Comparison of ENCODE assay signal across 16 cellular contexts in the genomic region with DNA sequence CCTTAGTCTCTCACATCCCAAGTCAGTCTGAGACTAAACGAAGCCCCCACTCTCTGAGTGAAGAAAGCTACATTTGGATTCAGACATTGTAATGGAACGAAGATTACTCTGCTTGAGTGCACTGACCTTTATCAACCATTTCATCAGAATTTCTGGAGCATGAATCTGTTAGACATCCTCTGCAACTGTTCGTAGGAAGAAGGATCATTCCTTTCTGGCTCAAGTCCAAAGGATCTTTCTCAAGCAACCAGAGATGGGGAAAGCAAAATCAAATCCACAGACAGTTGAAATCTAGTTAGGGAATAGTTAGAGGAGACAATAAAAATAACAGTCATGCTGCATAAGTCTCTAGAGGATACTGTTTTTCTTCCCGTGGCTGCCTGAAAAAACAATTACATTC. TPM values are rescaled to one million over a fixed set of nuclear protein-coding genes. Genes with fewer than 3 reads are reported as not detected.
A peak's percentile ranks its signal among the peaks of the same experiment; 100 is the strongest.
DNase-seq lines count a peak whose midpoint lies in the region; ATAC-seq, FAIRE-seq and TF ChIP-seq lines count a peak whose summit lies in the region.
"Had no signal": no experiment of that assay in that cellular context is flagged by ENCODE, and none has a peak within 500 bp of the region (broad histone marks: within the 10 kb centered on the region; RNA-seq: fewer than 3 reads in every experiment).

No MANE protein-coding gene starts in this region.

- H3K27ac ChIP-seq in GM23248 (peak overlapping the region; percentile 93), breast epithelium (peak overlapping the region; percentile 52 to 75)
- H3K27ac ChIP-seq: transverse colon had no signal

- H3F3A ChIP-seq in GM23248 (ENCODE audit: insufficient read depth): peaks cover 86% of the 10 kb centered on the region

- H3K79me2 ChIP-seq in GM23248 (ENCODE audit: insufficient read depth): peaks cover 3% of the 10 kb centered on the region

- no peaks in the 10 kb centered on the region for H3K9me2 ChIP-seq in GM23248 (ENCODE audit: insufficient read depth)

- FAIRE-seq in D721Med (lab: Jason Lieb, UNC): no peak
- FAIRE-seq: H1 had no signal

- H3K9ac ChIP-seq in GM23248: peak overlapping the region; percentile 72

- DNase-seq in AG04449 (ENCODE audit: low read depth, low spot score): peak; percentile 92
- DNase-seq in GM23248: peak; percentile 94
- DNase-seq in breast epithelium (ENCODE audit: low spot score in 2 of 2): no peak
- peak; percentile 88 for DNase-seq in myocyte (ENCODE audit: low read depth)
- DNase-seq in D721Med (ENCODE audit: insufficient read length, low spot score): no peak
- no peak for DNase-seq in stimulated activated CD4-positive, alpha-beta T cell treated with anti-CD3 and anti-CD28 coated beads, Interleukin-4, amount 100 ng/mL, for 24 hours
- DNase-seq: activated CD4-positive, CD25-positive, alpha-beta regulatory T cell treated with anti-CD3 and anti-CD28 coated beads, Interleukin-2, amount 50 U/mL, for 72 hours; activated naive CD8-positive, alpha-beta T cell treated with anti-CD3 and anti-CD28 coated beads, Interleukin-2, amount 10 ng/mL, durations not matched to agents 7 days and 5 days; DMS53; NCI-H1436 treated with DMSO at 0.1 percent for 48 hours; stimulated activated CD4-positive, alpha-beta T cell treated with anti-CD3 and anti-CD28 coated beads, Interleukin-1b, Interleukin-23, amount 100 ng/mL, for 48 hours; transverse colon had no signal

- in situ Hi-C loops in GM23248 (cut with MboI): no loop called here

- no peak for ATAC-seq in HG03139 (IDR thresholded peaks at IDR 0.05; ENCODE audit: unreplicated experiment)
- ATAC-seq in GM18520 (IDR thresholded peaks at IDR 0.05; ENCODE audit: unreplicated experiment): no peak
- ATAC-seq: Panc1 had no signal

- H4K20me1 ChIP-seq in GM23248 (ENCODE audit: insufficient read depth): no peaks in the 10 kb centered on the region

- intact Hi-C loops in breast epithelium (cut with DNase I; ENCODE audit: low total_unique reads): no loop called here

- no peak overlapping the region for H2AFZ ChIP-seq in GM23248

- CTCF ChIA-PET in AG04449 (lab: Yijun Ruan, JAX): interaction anchor here (1.1 to 2.5 kb wide), 3 partner anchors 128 to 218 kb away, joined by 3 to 7 read pairs (median 5); no protein-coding TSS in a partner anchor

- no peak for TF ChIP-seq POLR2A in breast epithelium (IDR thresholded peaks at IDR 0.05)

- POLR2A ChIA-PET in AG04449 (lab: Yijun Ruan, JAX): interaction anchor here (0.8 to 1.1 kb wide), 3 partner anchors 8 to 207 kb away, joined by 3 to 6 read pairs (median 5); no protein-coding TSS in a partner anchor

- WGBS in GM23248 (ENCODE audit: low coverage in 1 of 2, low lambda C conversion rate in 2 of 2, missing lambda C conversion rate in 2 of 2), 2 experiments: 7 to 9% methylated on average over 4 of the region's 4 CpGs

- H3K36me3 ChIP-seq in GM23248 (ENCODE audit: low read depth) (peaks cover 57% of the 10 kb centered on the region), breast epithelium (no peaks in the 10 kb centered on the region)

- TF ChIP-seq CTCF in AG04449 (IDR thresholded peaks at IDR 0.05; ENCODE audit: insufficient read depth, low read length, missing control alignments): no peak
- no peak for TF ChIP-seq CTCF in breast epithelium (IDR thresholded peaks at IDR 0.05)
- no peak for TF ChIP-seq CTCF in D721Med (IDR thresholded peaks at IDR 0.05; ENCODE audit: insufficient read depth, missing control alignments)

- H3K4me1 ChIP-seq in GM23248 (ENCODE audit: insufficient read depth): peaks cover 47% of the 10 kb centered on the region
- no peaks in the 10 kb centered on the region for H3K4me1 ChIP-seq in breast epithelium

- H3K27me3 ChIP-seq in GM23248 (replicated peaks; ENCODE audit: insufficient read depth) (no peaks in the 10 kb centered on the region), breast epithelium (no peaks in the 10 kb centered on the region)
- H3K27me3 ChIP-seq: transverse colon had no signal

- peak overlapping the region; percentile 49 for H3K4me2 ChIP-seq in GM23248 (ENCODE audit: unreplicated experiment)

- no peak overlapping the region for H3K4me3 ChIP-seq in AG04449 (ENCODE audit: low read depth, low read length)
- no peak overlapping the region for H3K4me3 ChIP-seq in GM23248
- no peak overlapping the region for H3K4me3 ChIP-seq in breast epithelium
- H3K4me3 ChIP-seq: transverse colon had no signal

- no peaks in the 10 kb centered on the region for H3K9me3 ChIP-seq in GM23248 (ENCODE audit: low read depth)
- H3K9me3 ChIP-seq in breast epithelium: no peaks in the 10 kb centered on the region
- H3K9me3 ChIP-seq: transverse colon had no signal

RNA-seq across cellular contexts. Expression of a gene that starts 27.6 kb away (rescaled TPM):
- 21.1 and 25.9 TPM in 2 replicates for total RNA-seq in GM23248 (2014; rRNA removed; shearing (Covaris generic))
- 5.1 and 5.4 TPM in 2 replicates for polyA plus RNA-seq in GM23248 (2016; fragmentation: Nextera tagmentation; extraction: Ambion mirVana)
- total RNA-seq in breast epithelium: 1 to 10 TPM; 2.7 to 4.1 (median 2.9) TPM
- total RNA-seq in myocyte: 2.3 and 7.9 TPM in 2 replicates
- 15.7 TPM for polyA plus RNA-seq in myocyte (2012)
- total RNA-seq: activated naive CD8-positive, alpha-beta T cell treated with anti-CD3 and anti-CD28 coated beads, Interleukin-2, amount 10 ng/mL, durations not matched to agents 7 days and 5 days had no signal

Comparison
In these comparisons a context has a peak if more than half of its experiments do, and no peak if none do; other contexts are left out.
1. DNase-seq: peak in AG04449 (single experiment), GM23248 (single experiment) and myocyte (single experiment); none in breast epithelium (0 of 2), D721Med (single experiment) and stimulated activated CD4-positive, alpha-beta T cell treated with anti-CD3 and anti-CD28 coated beads, Interleukin-4, amount 100 ng/mL, for 24 hours (single experiment).